In genomic region chr7:26083113-26083512, GRCh38 we compare ENCODE assay signal across 14 cellular contexts.
DNase-seq lines count a peak whose midpoint lies in the region; ATAC-seq, FAIRE-seq and TF ChIP-seq lines count a peak whose summit lies in the region.
"Had no signal": no experiment of that assay in that cellular context is flagged by ENCODE, and none has a peak within 500 bp of the region (broad histone marks: within the 10 kb centered on the region; RNA-seq: fewer than 3 reads in every experiment).

No MANE protein-coding gene starts in this region.

- TF ChIP-seq EP300 in upper lobe of left lung (IDR thresholded peaks at IDR 0.05): no peak

- intact Hi-C loops in left lung (cut with DNase I): loop anchor here in 1 of 2 donors (10.0 kb wide), 2 partner anchors 112 to 282 kb away; no protein-coding TSS in a partner anchor

- H3K27ac ChIP-seq in left lung (no peak overlapping the region), upper lobe of left lung (no peak overlapping the region)

- DNase-seq in DMS79 (lab: John Stamatoyannopoulos, UW) (peak; percentile 64), M059J (ENCODE audit: low read depth) (peak; percentile 73), astrocyte of the cerebellum (ENCODE audit: low read depth) (peak; percentile 24), left lung (no peak), upper lobe of left lung (no peak), GM19239 (ENCODE audit: insufficient read length, low spot score) (no peak)
- no peak for DNase-seq in activated naive CD4-positive, alpha-beta T cell treated with Interleukin-2 at 50 U/mL for 16 hours
- DNase-seq in stimulated activated naive CD4-positive, alpha-beta T cell treated with Interleukin-2 at 50 U/mL for 16 hours (lab: John Stamatoyannopoulos, UW): no peak
- DNase-seq: activated B cell treated with CpG ODN at 0.5 μM for 24 hours; activated CD8-positive, alpha-beta memory T cell treated with anti-CD3 and anti-CD28 coated beads, Interleukin-2, amount 50 U/mL, for 48 hours; BE2C; cerebellar nuclear complex; MV-4-11 had no signal

- peak; percentile 32 for ATAC-seq in left lung
- ATAC-seq in upper lobe of left lung (ENCODE audit: low FRiP score in 2 of 2): no peak

- TF ChIP-seq CTCF in astrocyte of the cerebellum (IDR thresholded peaks at IDR 0.05; ENCODE audit: low read depth, low read length, missing control alignments): no peak
- TF ChIP-seq CTCF in left lung (IDR thresholded peaks at IDR 0.05): no peak
- TF ChIP-seq CTCF in upper lobe of left lung (IDR thresholded peaks at IDR 0.05): no peak

- in situ Hi-C loops in astrocyte of the cerebellum (cut with HindIII; ENCODE audit: low sequenced_read_pairs): no loop called here

- no peak for FAIRE-seq in GM19239 (lab: Jason Lieb, UNC)
- FAIRE-seq: endometrium had no signal

- H3K4me1 ChIP-seq in left lung: peaks cover 0 to 10% of the 10 kb centered on the region in 2 donors
- peaks cover 3 to 10% (median 9%) of the 10 kb centered on the region in 4 donors for H3K4me1 ChIP-seq in upper lobe of left lung
- H3K4me1 ChIP-seq: BE2C had no signal

- H3K9me3 ChIP-seq in left lung (no peaks in the 10 kb centered on the region), upper lobe of left lung (no peaks in the 10 kb centered on the region)
- H3K9me3 ChIP-seq: BE2C had no signal

- H3K4me3 ChIP-seq in astrocyte of the cerebellum (ENCODE audit: low read depth, low read length): no peak overlapping the region
- no peak overlapping the region for H3K4me3 ChIP-seq in left lung
- no peak overlapping the region for H3K4me3 ChIP-seq in upper lobe of left lung

- no peak for TF ChIP-seq POLR2A in upper lobe of left lung (IDR thresholded peaks at IDR 0.05)

- WGBS in upper lobe of left lung, 2 donors: 45 to 70% methylated on average over 2 of the region's 2 CpGs

- H3K36me3 ChIP-seq in left lung: no peaks in the 10 kb centered on the region
- no peaks in the 10 kb centered on the region for H3K36me3 ChIP-seq in upper lobe of left lung
- H3K36me3 ChIP-seq: BE2C had no signal

- H3K27me3 ChIP-seq in left lung (peaks cover 10 to 24% of the 10 kb centered on the region in 2 donors), upper lobe of left lung (no peaks in the 10 kb centered on the region)

Comparison
In these comparisons a context has a peak if more than half of its experiments do, and no peak if none do; other contexts are left out.
1. DNase-seq: peak in DMS79 (single experiment), M059J (single experiment) and astrocyte of the cerebellum (single experiment); none in left lung (0 of 2), upper lobe of left lung (0 of 2), activated naive CD4-positive, alpha-beta T cell treated with Interleukin-2 at 50 U/mL for 16 hours (single experiment), stimulated activated naive CD4-positive, alpha-beta T cell treated with Interleukin-2 at 50 U/mL for 16 hours (single experiment) and GM19239 (single experiment).